ENCODE assay signal across 8 cellular contexts in the genomic region with DNA sequence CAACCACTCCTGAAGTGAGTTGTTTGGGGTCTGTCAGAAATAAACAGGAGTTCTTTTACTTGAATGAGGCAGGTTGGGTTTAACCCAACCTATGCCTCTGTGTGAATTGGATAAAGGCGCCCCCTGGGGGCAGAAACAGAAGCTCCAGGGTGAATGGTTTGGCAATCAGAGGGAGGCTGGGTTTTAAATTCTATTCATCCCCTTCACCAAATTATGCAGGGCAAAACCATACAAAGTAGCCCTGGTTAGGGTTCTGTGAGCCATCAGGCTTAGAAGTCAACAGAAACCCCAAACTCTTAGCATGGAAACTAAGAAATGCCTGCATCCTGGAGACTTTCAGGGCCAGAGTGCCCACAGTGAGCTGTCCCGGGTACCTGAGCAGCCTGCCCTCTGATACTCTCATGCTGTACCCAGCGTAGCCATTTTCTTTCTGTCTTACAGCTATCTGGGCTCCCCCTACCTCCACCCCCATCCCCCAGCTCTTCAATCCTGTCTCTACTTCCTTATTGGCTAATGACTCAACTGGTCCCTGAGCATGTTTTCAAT.
DNase-seq lines count a peak whose midpoint lies in the region; ATAC-seq, FAIRE-seq and TF ChIP-seq lines count a peak whose summit lies in the region.

No MANE protein-coding gene starts in this region.

- DNase-seq in GM12892 (ENCODE audit: insufficient read length), result no peak
- DNase-seq in PC-3, result peak; percentile 47
- DNase-seq in activated T-helper 1 cell treated with anti-CD3 and anti-CD28 coated beads, Interleukin-2, amount 50 U/mL, for 16 hours (ENCODE audit: low read depth in 1 of 2, low spot score in 1 of 2), result peak; percentile 34 to 49
- peak; percentile 34 to 52 for DNase-seq in heart right ventricle
- DNase-seq in stimulated activated CD4-positive, alpha-beta T cell treated with anti-CD3 and anti-CD28 coated beads, Interleukin-15, amount 100 ng/mL, for 1 hour (ENCODE audit: low read depth in 1 of 2, low spot score in 1 of 2), result peak; percentile 41 to 68
- no peak for DNase-seq in NCI-H774 (lab: John Stamatoyannopoulos, UW)
- DNase-seq in NCI-H1048 (lab: John Stamatoyannopoulos, UW), result no peak

- H3K4me2 ChIP-seq in PC-3 (ENCODE audit: low read length), result no peak overlapping the region

- CTCF ChIA-PET in HEK293 (lab: Yijun Ruan, JAX), result interaction anchor here (0.6 to 3.0 kb wide), 28 partner anchors 9 to 1013 kb away, joined by 3 to 25 read pairs (median 4); no protein-coding TSS in a partner anchor
- CTCF ChIA-PET in PC-3 (lab: Charles Lee), result interaction anchor here (0.6 kb wide), 2 partner anchors 37 to 1570 kb away, joined by 3 to 4 read pairs; no protein-coding TSS in a partner anchor

- WGBS in heart right ventricle, 2 donors, result 44 to 61% methylated on average over 3 of the region's 3 CpGs

- no peaks in the 10 kb centered on the region for H3F3A ChIP-seq in PC-3 (ENCODE audit: low read length, unreplicated experiment)

- no peaks in the 10 kb centered on the region for H3K79me2 ChIP-seq in PC-3 (ENCODE audit: low read length)

- TF ChIP-seq CTCF in HEK293 (tag by site-specific recombination; IDR thresholded peaks at IDR 0.05) (no peak), PC-3 (conservative IDR thresholded peaks at IDR 0.05; ENCODE audit: low read depth, low read length) (peak; percentile 79), heart right ventricle (IDR thresholded peaks at IDR 0.05) (peak; percentile 46 to 77 (median 70))

- no peak overlapping the region for H3K9ac ChIP-seq in PC-3 (ENCODE audit: low read length)

- POLR2A ChIA-PET in HEK293 (lab: Yijun Ruan, JAX) (no interaction called here), PC-3 (lab: Charles Lee; ENCODE audit: unreplicated experiment) (no interaction called here)

- H3K9me3 ChIP-seq in HEK293 (ENCODE audit: control insufficient read depth, insufficient read depth, low read depth, low read length) (no peaks in the 10 kb centered on the region), PC-3 (ENCODE audit: low read length) (no peaks in the 10 kb centered on the region), heart right ventricle (no peaks in the 10 kb centered on the region)

- intact Hi-C loops in PC-3 (cut with micrococcal nuclease), result loop anchor here (1.0 kb wide), 1 partner anchor 154 kb away; no protein-coding TSS in a partner anchor
- intact Hi-C loops in heart right ventricle (cut with DNase I), result loop anchor here in 7 of 10 donors (1.0 to 10.0 kb wide), 8 partner anchors 29 to 153 kb away; no protein-coding TSS in a partner anchor

- peak; percentile 44 for FAIRE-seq in GM12892 (lab: Jason Lieb, UNC)

- H3K27me3 ChIP-seq in PC-3 (ENCODE audit: low read length) (peaks cover 32% of the 10 kb centered on the region), heart right ventricle (no peaks in the 10 kb centered on the region)

- no peak overlapping the region for H2AFZ ChIP-seq in PC-3 (ENCODE audit: low read length)

- H3K9me2 ChIP-seq in PC-3 (replicated peaks; ENCODE audit: low read length), result no peaks in the 10 kb centered on the region

- TF ChIP-seq POLR2A in GM12892 (IDR thresholded peaks at IDR 0.05; ENCODE audit: low read depth, low read length), result no peak

- H3K27ac ChIP-seq in HEK293 (ENCODE audit: extremely low read depth, low read depth, low read length) (no peak overlapping the region), PC-3 (ENCODE audit: low read length) (no peak overlapping the region), heart right ventricle (no peak overlapping the region)

- H3K4me3 ChIP-seq in HEK293 (ENCODE audit: low read depth, low read length) (no peak overlapping the region), PC-3 (ENCODE audit: low read length) (no peak overlapping the region), heart right ventricle (no peak overlapping the region)

- BruUV-seq in PC-3 (replicated peaks; lab: Mats Ljungman, UMichigan), result no TSS peak

- no peak for ATAC-seq in PC-3
- peak in 6 of 8 donors; percentile 46 to 77 (median 62) for ATAC-seq in heart right ventricle

- no peaks in the 10 kb centered on the region for H4K20me1 ChIP-seq in PC-3 (ENCODE audit: low read length)

- H3K4me1 ChIP-seq in HEK293 (ENCODE audit: control insufficient read depth, insufficient read depth, low read length), result no peaks in the 10 kb centered on the region
- no peaks in the 10 kb centered on the region; the same call in 1 of the 2 replicates for H3K4me1 ChIP-seq in PC-3 (ENCODE audit: insufficient read depth, low read length)
- peaks cover 0 to 14% (median 4%) of the 10 kb centered on the region in 9 donors for H3K4me1 ChIP-seq in heart right ventricle

- no peaks in the 10 kb centered on the region for H3K36me3 ChIP-seq in HEK293 (ENCODE audit: control insufficient read depth in 2 of 2, insufficient read depth in 1 of 2, low read length in 2 of 2)
- H3K36me3 ChIP-seq in PC-3 (ENCODE audit: low read depth, low read length), result no peaks in the 10 kb centered on the region
- no peaks in the 10 kb centered on the region for H3K36me3 ChIP-seq in heart right ventricle

TF ChIP-seq in HEK293, 187 proteins besides CTCF, POLR2A, EP300 and RAD21:
- TF ChIP-seq ZNF341 (tag by site-specific recombination; IDR thresholded peaks at IDR 0.05; ENCODE audit: low read depth), result no peak
- TF ChIP-seq, protein P1, sequence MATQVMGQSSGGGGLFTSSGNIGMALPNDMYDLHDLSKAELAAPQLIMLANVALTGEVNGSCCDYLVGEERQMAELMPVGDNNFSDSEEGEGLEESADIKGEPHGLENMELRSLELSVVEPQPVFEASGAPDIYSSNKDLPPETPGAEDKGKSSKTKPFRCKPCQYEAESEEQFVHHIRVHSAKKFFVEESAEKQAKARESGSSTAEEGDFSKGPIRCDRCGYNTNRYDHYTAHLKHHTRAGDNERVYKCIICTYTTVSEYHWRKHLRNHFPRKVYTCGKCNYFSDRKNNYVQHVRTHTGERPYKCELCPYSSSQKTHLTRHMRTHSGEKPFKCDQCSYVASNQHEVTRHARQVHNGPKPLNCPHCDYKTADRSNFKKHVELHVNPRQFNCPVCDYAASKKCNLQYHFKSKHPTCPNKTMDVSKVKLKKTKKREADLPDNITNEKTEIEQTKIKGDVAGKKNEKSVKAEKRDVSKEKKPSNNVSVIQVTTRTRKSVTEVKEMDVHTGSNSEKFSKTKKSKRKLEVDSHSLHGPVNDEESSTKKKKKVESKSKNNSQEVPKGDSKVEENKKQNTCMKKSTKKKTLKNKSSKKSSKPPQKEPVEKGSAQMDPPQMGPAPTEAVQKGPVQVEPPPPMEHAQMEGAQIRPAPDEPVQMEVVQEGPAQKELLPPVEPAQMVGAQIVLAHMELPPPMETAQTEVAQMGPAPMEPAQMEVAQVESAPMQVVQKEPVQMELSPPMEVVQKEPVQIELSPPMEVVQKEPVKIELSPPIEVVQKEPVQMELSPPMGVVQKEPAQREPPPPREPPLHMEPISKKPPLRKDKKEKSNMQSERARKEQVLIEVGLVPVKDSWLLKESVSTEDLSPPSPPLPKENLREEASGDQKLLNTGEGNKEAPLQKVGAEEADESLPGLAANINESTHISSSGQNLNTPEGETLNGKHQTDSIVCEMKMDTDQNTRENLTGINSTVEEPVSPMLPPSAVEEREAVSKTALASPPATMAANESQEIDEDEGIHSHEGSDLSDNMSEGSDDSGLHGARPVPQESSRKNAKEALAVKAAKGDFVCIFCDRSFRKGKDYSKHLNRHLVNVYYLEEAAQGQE (tag by site-specific recombination; IDR thresholded peaks at IDR 0.05), result peak; percentile 81
TF ChIP-seq in HEK293: peak in this region for 1.

Comparison
In these comparisons a context has a peak if more than half of its experiments do, and no peak if none do; other contexts are left out.
1. DNase-seq: peak in PC-3 (single experiment), activated T-helper 1 cell treated with anti-CD3 and anti-CD28 coated beads, Interleukin-2, amount 50 U/mL, for 16 hours (2 of 2), heart right ventricle (2 of 2) and stimulated activated CD4-positive, alpha-beta T cell treated with anti-CD3 and anti-CD28 coated beads, Interleukin-15, amount 100 ng/mL, for 1 hour (2 of 2); none in GM12892 (single experiment), NCI-H774 (single experiment) and NCI-H1048 (single experiment).